In genomic region chr2:238158807-238159539, GRCh38 we compare ENCODE assay signal across 8 cellular contexts. TPM values are rescaled to one million over a fixed set of nuclear protein-coding genes. Genes with fewer than 3 reads are reported as not detected.
DNase-seq lines count a peak whose midpoint lies in the region; ATAC-seq and TF ChIP-seq lines count a peak whose summit lies in the region.

Gene ERFE (plus strand): TSS chr2:238158970. CDS start chr2:238159008, 38 bp downstream.

- H2BK5ac ChIP-seq in mesendoderm (ENCODE audit: low read length), result no peak within 1 kb of the TSS

- no peak within 1 kb of the TSS for H3K18ac ChIP-seq in mesendoderm (ENCODE audit: low read length)

- H3K4ac ChIP-seq in mesendoderm (ENCODE audit: low read depth, low read length), result no peak within 1 kb of the TSS

- no peaks in the 10 kb centered on the region for H3K27me3 ChIP-seq in WERI-Rb-1 (ENCODE audit: insufficient read depth, low read depth, severe bottlenecking)
- peaks cover 0 to 32% (median 7%) of the 10 kb centered on the region in 45 donors for H3K27me3 ChIP-seq in dorsolateral prefrontal cortex
- peaks cover 11% of the 10 kb centered on the region for H3K27me3 ChIP-seq in mesendoderm (ENCODE audit: insufficient read depth, low read length, poor library complexity)

- no peaks in the 10 kb centered on the region for H3K79me1 ChIP-seq in mesendoderm (ENCODE audit: low read length)

- no peak within 1 kb of the TSS for H2BK15ac ChIP-seq in mesendoderm (replicated peaks; ENCODE audit: low read depth)

- intact Hi-C loops in dorsolateral prefrontal cortex (cut with DNase I), result loop anchor here in 1 of 2 donors (5.0 to 10.0 kb wide), 2 partner anchors 103 to 304 kb away; partner anchors contain the start of gene RAMP1

- H3K9me3 ChIP-seq in WERI-Rb-1 (ENCODE audit: severe bottlenecking), result peaks cover 2% of the 10 kb centered on the region

- no CpG with 5 or more reads among the region's 94 CpGs for WGBS in mesendoderm (ENCODE audit: extremely low coverage, insufficient coverage, low lambda C conversion rate)

- H4K5ac ChIP-seq in mesendoderm (ENCODE audit: low read length), result no peak within 1 kb of the TSS

- peak within 1 kb of the TSS; percentile 40 for H3K9ac ChIP-seq in mesendoderm (ENCODE audit: low read length)

- H3K4me2 ChIP-seq in mesendoderm (ENCODE audit: low read length), result peak within 1 kb of the TSS; percentile 16

- DNase-seq in NCI-H2196 (lab: John Stamatoyannopoulos, UW; ENCODE audit: unreplicated experiment), result peak; percentile 72
- no peak for DNase-seq in NCI-H2196 treated with DMSO at 0.1 percent for 48 hours (lab: John Stamatoyannopoulos, UW; ENCODE audit: unreplicated experiment)
- peak; percentile 31 for DNase-seq in KBM-7
- peak; percentile 61 for DNase-seq in WERI-Rb-1
- DNase-seq in dorsolateral prefrontal cortex, result peak in 2 of 10 donors; percentile 8 to 64
- peak; percentile 65 for DNase-seq in mesendoderm
- peak; percentile 74 for DNase-seq in stimulated activated naive CD8-positive, alpha-beta T cell treated with anti-CD3 and anti-CD28 coated beads, Interleukin-15, Interleukin-2, amounts not matched to agents 100 U/mL and 50 U/mL, for 24 hours

- peak; percentile 50 for TF ChIP-seq CTCF in WERI-Rb-1 (IDR thresholded peaks at IDR 0.05; ENCODE audit: low read depth, low read length)
- peak in 54 of 56 donors; percentile 15 to 66 (median 47) for TF ChIP-seq CTCF in dorsolateral prefrontal cortex (IDR thresholded peaks at IDR 0.05 in 54 of 56, conservative IDR thresholded peaks at IDR 0.05 in 2 of 56; ENCODE audit: low read depth in 1 of 56, partially characterized antibody in 56 of 56)

- H3K56ac ChIP-seq in mesendoderm (ENCODE audit: low read length), result peak within 1 kb of the TSS; percentile 61

- ATAC-seq in stimulated activated naive CD8-positive, alpha-beta T cell treated with anti-CD3 and anti-CD28 coated beads, Interleukin-15, Interleukin-2, amounts not matched to agents 100 U/mL and 50 U/mL, for 24 hours, result peak; percentile 70
- ATAC-seq in HG03439 (IDR thresholded peaks at IDR 0.05; ENCODE audit: unreplicated experiment), result no peak

- peak within 1 kb of the TSS; percentile 49; the same call in 1 of the 2 replicates for H3K27ac ChIP-seq in WERI-Rb-1
- H3K27ac ChIP-seq in dorsolateral prefrontal cortex, result no peak within 1 kb of the TSS
- H3K27ac ChIP-seq in mesendoderm (ENCODE audit: low read depth, low read length), result no peak within 1 kb of the TSS

- H3K36me3 ChIP-seq in WERI-Rb-1 (no peaks in the 10 kb centered on the region), mesendoderm (ENCODE audit: control insufficient read depth, insufficient read depth, low read length) (no peaks in the 10 kb centered on the region)

- H3K4me3 ChIP-seq in WERI-Rb-1 (ENCODE audit: low read depth, low read length) (peak within 1 kb of the TSS; percentile 53), dorsolateral prefrontal cortex (peak within 1 kb of the TSS in 37 of 59 donors; percentile 3 to 56 (median 31)), mesendoderm (ENCODE audit: low read length) (no peak within 1 kb of the TSS)

- H3K23ac ChIP-seq in mesendoderm (ENCODE audit: low read length), result no peak within 1 kb of the TSS

- H2AK5ac ChIP-seq in mesendoderm (ENCODE audit: low read length), result no peak within 1 kb of the TSS

- no peaks in the 10 kb centered on the region for H3K79me2 ChIP-seq in mesendoderm (ENCODE audit: control insufficient read depth, insufficient read depth, low read length)

- no peak within 1 kb of the TSS for H2BK120ac ChIP-seq in mesendoderm (ENCODE audit: low read depth, low read length)

- H4K8ac ChIP-seq in mesendoderm (ENCODE audit: low read depth, low read length), result no peak within 1 kb of the TSS

- no peaks in the 10 kb centered on the region for H3K4me1 ChIP-seq in mesendoderm (ENCODE audit: control insufficient read depth, low read depth, low read length)

- in situ Hi-C loops in KBM-7 (cut with MboI; ENCODE audit: low pct_unique_long_range_greater_than_20kb, low sequenced_read_pairs), result no loop called here

RNA-seq across cellular contexts. Expression of gene ERFE, which starts in this region (rescaled TPM):
- 1 to 10 TPM in 108 of 120 experiments, under 1 TPM in 12; 0.35 to 6.8 (median 2.2) TPM for total RNA-seq in dorsolateral prefrontal cortex
- polyA plus RNA-seq in mesendoderm (2013, experiment 1 of 2), result 0.39 TPM
- 0.41 TPM for polyA plus RNA-seq in mesendoderm (2013, experiment 2 of 2)
